Comparison of ENCODE assay signal across 8 cellular contexts in the genomic region with DNA sequence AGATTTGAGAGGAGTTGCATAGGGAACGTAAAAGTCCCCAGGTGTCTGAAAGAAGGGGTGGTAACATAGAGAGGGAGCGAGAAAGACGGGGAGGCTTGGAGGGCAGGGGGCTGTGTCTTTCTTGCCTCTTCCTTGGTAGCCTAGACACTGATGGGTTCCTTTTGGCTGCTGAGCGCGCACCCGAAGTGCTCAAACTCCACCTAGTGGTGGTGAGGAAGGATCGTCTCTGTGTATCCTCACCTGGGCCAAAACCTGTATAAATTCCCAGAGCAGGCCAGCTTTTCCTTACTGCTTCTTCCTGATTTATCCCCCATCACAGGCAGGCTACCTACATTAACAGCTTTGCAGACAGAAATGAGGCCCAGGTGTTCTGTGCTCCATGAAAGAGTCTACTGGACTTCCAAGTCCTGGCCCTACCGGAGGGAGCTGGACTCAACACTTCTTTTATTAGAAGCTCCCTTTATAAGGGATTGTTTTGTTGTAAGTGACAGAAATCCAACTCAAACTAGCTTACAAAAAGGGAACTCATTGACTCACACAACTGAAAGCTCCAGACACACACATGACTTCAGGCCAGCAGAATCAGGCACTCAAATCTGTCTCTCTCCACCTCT. TPM values are rescaled to one million over a fixed set of nuclear protein-coding genes. Genes with fewer than 3 reads are reported as not detected.
DNase-seq lines count a peak whose midpoint lies in the region; ATAC-seq and TF ChIP-seq lines count a peak whose summit lies in the region.

No MANE protein-coding gene starts in this region.

- H3F3A ChIP-seq in OCI-LY1 (ENCODE audit: insufficient read depth, low read length): no peaks in the 10 kb centered on the region; the same call in 1 of the 2 replicates

- ATAC-seq in HG03432 (IDR thresholded peaks at IDR 0.05; ENCODE audit: unreplicated experiment): peak; percentile 43
- peak; percentile 87 for ATAC-seq in esophagus mucosa
- peak; percentile 91 to 93 for ATAC-seq in naive thymus-derived CD8-positive, alpha-beta T cell
- peak; percentile 93 for ATAC-seq in stimulated activated naive CD8-positive, alpha-beta T cell treated with anti-CD3 and anti-CD28 coated beads, Interleukin-15, Interleukin-2, amounts not matched to agents 100 U/mL and 50 U/mL, for 24 hours
- no peak for ATAC-seq in GM21786 (IDR thresholded peaks at IDR 0.05; ENCODE audit: unreplicated experiment)

- no peaks in the 10 kb centered on the region for H3K79me2 ChIP-seq in OCI-LY1 (ENCODE audit: insufficient read depth, low read length)

- peak overlapping the region; percentile 10; the same call in 1 of the 2 replicates for H3K9ac ChIP-seq in OCI-LY1 (ENCODE audit: low read length)

- H3K27me3 Mint-ChIP-seq in naive thymus-derived CD8-positive, alpha-beta T cell: no peaks in the 10 kb centered on the region

- H3K9me2 ChIP-seq in OCI-LY1 (ENCODE audit: low read depth, low read length): no peaks in the 10 kb centered on the region

- no peak overlapping the region for H3K4me3 ChIP-seq in OCI-LY1 (ENCODE audit: low read depth, low read length, poor library complexity, severe bottlenecking)

- 0 out of 2 replicates have a peak overlapping the region, but pooled peaks have one; percentile 8 for H2AFZ ChIP-seq in OCI-LY1 (ENCODE audit: low read length)

- no peaks in the 10 kb centered on the region for H4K20me1 ChIP-seq in OCI-LY1 (ENCODE audit: insufficient read depth, low read length)

- H3K9me3 ChIP-seq in OCI-LY1 (ENCODE audit: low read length): no peaks in the 10 kb centered on the region

- H3K4me2 ChIP-seq in OCI-LY1 (ENCODE audit: low read length): peak overlapping the region; percentile 44

- POLR2A ChIA-PET in naive thymus-derived CD8-positive, alpha-beta T cell (lab: Charles Lee): interaction anchor here (0.5 to 4.4 kb wide), 6 partner anchors 69 to 210 kb away, joined by 3 to 24 read pairs (median 3); no protein-coding TSS in a partner anchor

- H3K4me1 ChIP-seq in OCI-LY1 (ENCODE audit: insufficient read depth, low read length, severe bottlenecking): peaks cover 4% of the 10 kb centered on the region

- peaks cover 0 to 2% (median 0%) of the 10 kb centered on the region in 9 donors for H3K9me3 Mint-ChIP-seq in naive thymus-derived CD8-positive, alpha-beta T cell

- TF ChIP-seq CTCF in OCI-LY1 (IDR thresholded peaks at IDR 0.05; ENCODE audit: low read length): peak; percentile 90

- H3K27me3 ChIP-seq in OCI-LY1 (ENCODE audit: insufficient read depth, low read length): no peaks in the 10 kb centered on the region

- H3K27ac ChIP-seq in OCI-LY1 (ENCODE audit: low read depth, low read length, poor library complexity, severe bottlenecking): no peak overlapping the region

- H3K4me1 Mint-ChIP-seq in naive thymus-derived CD8-positive, alpha-beta T cell: peaks cover 8 to 13% (median 9%) of the 10 kb centered on the region in 4 donors

- H3K36me3 Mint-ChIP-seq in naive thymus-derived CD8-positive, alpha-beta T cell: no peaks in the 10 kb centered on the region

- DNase-seq in Daoy (ENCODE audit: low read depth) (peak; percentile 59), activated T-cell treated with anti-CD3 and anti-CD28 coated beads for 1 hour (ENCODE audit: low read depth) (peak; percentile 42)
- peak; percentile 39 to 82 (median 58) for DNase-seq in naive thymus-derived CD8-positive, alpha-beta T cell
- peak; percentile 49 for DNase-seq in stimulated activated naive CD8-positive, alpha-beta T cell treated with anti-CD3 and anti-CD28 coated beads, Interleukin-15, Interleukin-2, amounts not matched to agents 100 U/mL and 50 U/mL, for 24 hours

- no peaks in the 10 kb centered on the region for H3K36me3 ChIP-seq in OCI-LY1 (ENCODE audit: insufficient read depth, low read length)

- peak overlapping the region in 9 of 10 donors; percentile 12 to 90 (median 76) for H3K27ac Mint-ChIP-seq in naive thymus-derived CD8-positive, alpha-beta T cell

- peak overlapping the region in 1 of 10 donors; percentile 42 for H3K4me3 Mint-ChIP-seq in naive thymus-derived CD8-positive, alpha-beta T cell

RNA-seq across cellular contexts. Expression of a gene that starts 5.5 kb away (rescaled TPM):
- 0.63 and 0.86 TPM in 2 replicates for total RNA-seq in Daoy (2014; rRNA removed; shearing (Covaris generic))
- total RNA-seq in esophagus mucosa: 2.6 TPM
- 1 to 10 TPM; 6.5 to 6.7 TPM for total RNA-seq in naive thymus-derived CD8-positive, alpha-beta T cell
- polyA plus RNA-seq in naive thymus-derived CD8-positive, alpha-beta T cell: 1 to 10 TPM in 1 of 3 donors, under 1 TPM in 2; 0.60 to 3.1 (median 0.79) TPM

RNA-seq across cellular contexts. Expression of a gene that starts 9.3 kb away (rescaled TPM):
- not detected in 2 replicates for total RNA-seq in Daoy (2014; rRNA removed; shearing (Covaris generic))
- 1.8 TPM for total RNA-seq in esophagus mucosa
- total RNA-seq in naive thymus-derived CD8-positive, alpha-beta T cell: not detected
- not detected for polyA plus RNA-seq in naive thymus-derived CD8-positive, alpha-beta T cell

RNA-seq across cellular contexts. Expression of a gene that starts 12.3 kb away (rescaled TPM):
- 6.9 and 10.6 TPM in 2 replicates for total RNA-seq in Daoy (2014; rRNA removed; shearing (Covaris generic))
- total RNA-seq in esophagus mucosa: 12.7 TPM
- total RNA-seq in naive thymus-derived CD8-positive, alpha-beta T cell: 10 to 100 TPM; 41.7 to 41.9 TPM
- polyA plus RNA-seq in naive thymus-derived CD8-positive, alpha-beta T cell: 10 to 100 TPM; 67.2 to 79.6 (median 78.7) TPM

RNA-seq across cellular contexts. Expression of a gene that starts 38.9 kb away (rescaled TPM):
- not detected in 2 replicates for total RNA-seq in Daoy (2014; rRNA removed; shearing (Covaris generic))
- not detected for total RNA-seq in esophagus mucosa
- total RNA-seq in naive thymus-derived CD8-positive, alpha-beta T cell: not detected
- not detected for polyA plus RNA-seq in naive thymus-derived CD8-positive, alpha-beta T cell

RNA-seq across cellular contexts. Expression of a gene that starts 51.6 kb away (rescaled TPM):
- 35.1 and 37.1 TPM in 2 replicates for total RNA-seq in Daoy (2014; rRNA removed; shearing (Covaris generic))
- 25.1 TPM for total RNA-seq in esophagus mucosa
- 10 to 100 TPM; 41.4 to 44.0 TPM for total RNA-seq in naive thymus-derived CD8-positive, alpha-beta T cell
- polyA plus RNA-seq in naive thymus-derived CD8-positive, alpha-beta T cell: 10 to 100 TPM; 10.1 to 20.9 (median 19.8) TPM
